2 cellular contexts compared by ENCODE assay signal in genomic region chr4:174555793-174556630, GRCh38.
TF ChIP-seq lines count a peak whose summit lies in the region.

No MANE protein-coding gene starts in this region.

TF ChIP-seq in liver, 16 proteins besides CTCF, POLR2A, EP300 and RAD21 (continued from another document):
- TF ChIP-seq ZBTB33 (IDR thresholded peaks at IDR 0.05) (no peak), HNF4G (IDR thresholded peaks at IDR 0.05) (no peak), FOXA2 (IDR thresholded peaks at IDR 0.05) (peak; percentile 72), SP1 (IDR thresholded peaks at IDR 0.05) (peak; percentile 48), ATF3 (IDR thresholded peaks at IDR 0.05) (no peak), REST (IDR thresholded peaks at IDR 0.05) (peak; percentile 52), FOXA1 (IDR thresholded peaks at IDR 0.05) (peak; percentile 62), EGR1 (IDR thresholded peaks at IDR 0.05; ENCODE audit: low read depth in 2 of 2) (no peak), YY1 (IDR thresholded peaks at IDR 0.05) (no peak), TAF1 (conservative IDR thresholded peaks at IDR 0.05) (no peak), NR2F2 (IDR thresholded peaks at IDR 0.05) (no peak), GABPA (IDR thresholded peaks at IDR 0.05 in 1 of 2, conservative IDR thresholded peaks at IDR 0.05 in 1 of 2) (no peak), HNF4A (conservative IDR thresholded peaks at IDR 0.05) (peak; percentile 65 to 93), MAX (IDR thresholded peaks at IDR 0.05) (peak; percentile 53), RXRA (IDR thresholded peaks at IDR 0.05) (peak; percentile 30 to 81)

TF ChIP-seq in HepG2, 621 proteins besides CTCF, POLR2A, EP300 and RAD21 (continued from another document):
- TF ChIP-seq LRRFIP1 (CRISPR knock-in tag; conservative IDR thresholded peaks at IDR 0.05), result no peak
- no peak for TF ChIP-seq RBM22 (optimal IDR thresholded peaks at IDR 0.05; ENCODE audit: low read length)
- no peak for TF ChIP-seq PBX2 (CRISPR knock-in tag; IDR thresholded peaks at IDR 0.05)
- no peak for TF ChIP-seq ZNF510 (CRISPR knock-in tag; IDR thresholded peaks at IDR 0.05; ENCODE audit: low read depth)
- TF ChIP-seq ZNF572 (CRISPR knock-in tag; IDR thresholded peaks at IDR 0.05), result no peak
- no peak for TF ChIP-seq JUNB (CRISPR knock-in tag; IDR thresholded peaks at IDR 0.05; ENCODE audit: borderline replicate concordance)
- TF ChIP-seq SNAI1 (CRISPR knock-in tag; IDR thresholded peaks at IDR 0.05; ENCODE audit: borderline replicate concordance), result no peak
- TF ChIP-seq MYNN (CRISPR knock-in tag; IDR thresholded peaks at IDR 0.05; ENCODE audit: low read depth), result no peak
- no peak for TF ChIP-seq HNF4A (CRISPR knock-in tag; IDR thresholded peaks at IDR 0.05)
- TF ChIP-seq BORCS8-MEF2B (CRISPR knock-in tag; IDR thresholded peaks at IDR 0.05), result no peak
- TF ChIP-seq HDAC6 (IDR thresholded peaks at IDR 0.05; ENCODE audit: low read depth, low read length), result no peak
- no peak for TF ChIP-seq ZBTB49 (CRISPR knock-in tag; IDR thresholded peaks at IDR 0.05; ENCODE audit: borderline replicate concordance)
- no peak for TF ChIP-seq REST (IDR thresholded peaks at IDR 0.05; ENCODE audit: borderline replicate concordance in 1 of 2, low read depth in 1 of 2, low read length in 2 of 2)
TF ChIP-seq in HepG2: peak in this region for 0.
